21 cellular contexts compared by ENCODE assay signal in the genomic region with DNA sequence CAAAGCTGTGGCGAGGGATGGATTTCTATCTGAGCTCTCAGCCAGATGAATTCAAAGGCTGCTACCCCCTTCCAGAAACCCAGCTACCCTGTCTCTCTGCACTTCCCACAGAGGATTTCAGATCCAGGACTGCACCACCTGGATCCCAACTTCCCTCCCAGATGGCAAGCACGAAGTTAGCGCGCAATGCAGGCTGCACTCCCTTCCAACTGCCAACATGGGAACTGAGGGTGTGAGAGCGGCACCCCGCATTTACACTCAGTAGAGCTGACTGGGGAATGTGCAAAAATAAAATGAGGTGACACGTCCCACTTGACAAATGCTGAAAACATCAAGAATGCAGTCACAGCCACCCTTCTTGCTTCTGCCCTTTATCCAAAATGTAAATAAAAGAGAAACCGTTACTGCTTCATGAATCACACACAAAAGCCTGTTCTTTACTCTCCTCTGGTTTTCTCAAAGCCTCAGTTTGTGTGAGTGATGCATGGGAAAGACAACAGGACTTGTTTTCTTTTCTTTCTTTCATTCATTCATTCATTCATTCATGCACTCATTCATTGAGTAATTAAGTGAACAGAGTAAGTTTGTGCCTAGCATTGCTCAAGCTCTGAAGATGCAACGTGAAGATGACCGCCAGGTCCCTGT.
A peak's percentile ranks its signal among the peaks of the same experiment; 100 is the strongest.
DNase-seq lines count a peak whose midpoint lies in the region; ATAC-seq and TF ChIP-seq lines count a peak whose summit lies in the region.
"Had no signal": no experiment of that assay in that cellular context is flagged by ENCODE, and none has a peak within 500 bp of the region (broad histone marks: within the 10 kb centered on the region; RNA-seq: fewer than 3 reads in every experiment).

No MANE protein-coding gene starts in this region.

- no peaks in the 10 kb centered on the region for H3K27me3 Mint-ChIP-seq in activated CD8-positive, alpha-beta T cell treated with anti-CD3 and anti-CD28 coated beads, Interleukin-2, amount 10 ng/mL, durations not matched to agents 7 days and 5 days (ENCODE audit: low read depth)
- no peaks in the 10 kb centered on the region for H3K27me3 Mint-ChIP-seq in activated CD8-positive, alpha-beta T cell treated with anti-CD3 and anti-CD28 coated beads for 36 hours
- H3K27me3 Mint-ChIP-seq in naive thymus-derived CD8-positive, alpha-beta T cell, result no peaks in the 10 kb centered on the region
- H3K27me3 Mint-ChIP-seq: natural killer cell treated with Interleukin-12 subunit alpha and Interleukin-12 subunit beta and Interleukin-15 and Interleukin-18, amount 100 ng/mL, for 72 hours had no signal

- H3K4me1 Mint-ChIP-seq in activated CD8-positive, alpha-beta T cell treated with anti-CD3 and anti-CD28 coated beads, Interleukin-2, amount 10 ng/mL, durations not matched to agents 7 days and 5 days (ENCODE audit: low read depth), result peaks cover 48% of the 10 kb centered on the region
- peaks cover 46% of the 10 kb centered on the region for H3K4me1 Mint-ChIP-seq in activated CD8-positive, alpha-beta T cell treated with anti-CD3 and anti-CD28 coated beads for 36 hours (ENCODE audit: low read depth)
- peaks cover 28 to 59% (median 55%) of the 10 kb centered on the region in 4 donors for H3K4me1 Mint-ChIP-seq in naive thymus-derived CD8-positive, alpha-beta T cell

- peaks cover 10% of the 10 kb centered on the region for H3K36me3 Mint-ChIP-seq in activated CD8-positive, alpha-beta T cell treated with anti-CD3 and anti-CD28 coated beads, Interleukin-2, amount 10 ng/mL, durations not matched to agents 7 days and 5 days (ENCODE audit: low read depth)
- peaks cover 3% of the 10 kb centered on the region for H3K36me3 Mint-ChIP-seq in activated CD8-positive, alpha-beta T cell treated with anti-CD3 and anti-CD28 coated beads for 36 hours (ENCODE audit: low read depth)
- peaks cover 0 to 5% (median 3%) of the 10 kb centered on the region in 3 donors for H3K36me3 Mint-ChIP-seq in naive thymus-derived CD8-positive, alpha-beta T cell
- H3K36me3 Mint-ChIP-seq: natural killer cell treated with Interleukin-12 subunit alpha and Interleukin-12 subunit beta and Interleukin-15 and Interleukin-18, amount 100 ng/mL, for 72 hours had no signal

- no peak overlapping the region for H3K4me3 Mint-ChIP-seq in activated CD8-positive, alpha-beta T cell treated with anti-CD3 and anti-CD28 coated beads, Interleukin-2, amount 10 ng/mL, durations not matched to agents 7 days and 5 days
- no peak overlapping the region for H3K4me3 Mint-ChIP-seq in activated CD8-positive, alpha-beta T cell treated with anti-CD3 and anti-CD28 coated beads for 36 hours
- no peak overlapping the region for H3K4me3 Mint-ChIP-seq in naive thymus-derived CD8-positive, alpha-beta T cell
- H3K4me3 Mint-ChIP-seq: natural killer cell treated with Interleukin-12 subunit alpha and Interleukin-12 subunit beta and Interleukin-15 and Interleukin-18, amount 100 ng/mL, for 72 hours had no signal

- H3K9me3 Mint-ChIP-seq in activated CD8-positive, alpha-beta T cell treated with anti-CD3 and anti-CD28 coated beads, Interleukin-2, amount 10 ng/mL, durations not matched to agents 7 days and 5 days (ENCODE audit: insufficient read depth), result no peaks in the 10 kb centered on the region
- no peaks in the 10 kb centered on the region for H3K9me3 Mint-ChIP-seq in activated CD8-positive, alpha-beta T cell treated with anti-CD3 and anti-CD28 coated beads for 36 hours
- no peaks in the 10 kb centered on the region for H3K9me3 Mint-ChIP-seq in naive thymus-derived CD8-positive, alpha-beta T cell
- H3K9me3 Mint-ChIP-seq: natural killer cell treated with Interleukin-12 subunit alpha and Interleukin-12 subunit beta and Interleukin-15 and Interleukin-18, amount 100 ng/mL, for 72 hours had no signal

- H3K27ac Mint-ChIP-seq in activated CD8-positive, alpha-beta T cell treated with anti-CD3 and anti-CD28 coated beads, Interleukin-2, amount 10 ng/mL, durations not matched to agents 7 days and 5 days, result peak overlapping the region; percentile 44
- no peak overlapping the region for H3K27ac Mint-ChIP-seq in activated CD8-positive, alpha-beta T cell treated with anti-CD3 and anti-CD28 coated beads for 36 hours
- peak overlapping the region in 8 of 10 donors; percentile 4 to 74 (median 58) for H3K27ac Mint-ChIP-seq in naive thymus-derived CD8-positive, alpha-beta T cell
- H3K27ac Mint-ChIP-seq: natural killer cell treated with Interleukin-12 subunit alpha and Interleukin-12 subunit beta and Interleukin-15 and Interleukin-18, amount 100 ng/mL, for 72 hours had no signal

- intact Hi-C loops in activated CD8-positive, alpha-beta T cell treated with anti-CD3 and anti-CD28 coated beads for 36 hours (cut with micrococcal nuclease), result no loop called here

- POLR2A ChIA-PET in activated CD8-positive, alpha-beta T cell treated with anti-CD3 and anti-CD28 coated beads, Interleukin-2, amount 10 ng/mL, durations not matched to agents 7 days and 5 days (lab: Charles Lee), result no interaction called here
- POLR2A ChIA-PET in activated CD8-positive, alpha-beta T cell treated with anti-CD3 and anti-CD28 coated beads for 36 hours (lab: Charles Lee), result no interaction called here
- POLR2A ChIA-PET in naive thymus-derived CD8-positive, alpha-beta T cell (lab: Charles Lee), result interaction anchor here (0.6 kb wide), 1 partner anchor 37 kb away, joined by 3 read pairs; no protein-coding TSS in a partner anchor

- no peak for TF ChIP-seq CTCF in activated CD8-positive, alpha-beta T cell treated with anti-CD3 and anti-CD28 coated beads for 36 hours (IDR thresholded peaks at IDR 0.05)

- DNase-seq in activated CD8-positive, alpha-beta T cell treated with anti-CD3 and anti-CD28 coated beads, Interleukin-2, amount 10 ng/mL, durations not matched to agents 7 days and 5 days, result no peak
- DNase-seq in activated CD8-positive, alpha-beta T cell treated with anti-CD3 and anti-CD28 coated beads for 36 hours, result no peak
- DNase-seq in caudate nucleus (lab: John Stamatoyannopoulos, UW) (peak in 3 of 61 donors; percentile 11 to 29 (median 28)), NCI-H226 (no peak), AG08395 (ENCODE audit: low spot score) (no peak)
- DNase-seq in naive thymus-derived CD8-positive, alpha-beta T cell, result no peak
- DNase-seq: activated CD4-positive, alpha-beta T cell treated with anti-CD3 and anti-CD28 coated beads for 1 hour; effector CD4-positive, alpha-beta T cell; gastrocnemius medialis; GM23248; KBM-7; kidney glomerular epithelial cell; mesendoderm; NCI-H2171; NCI-H69; small intestine had no signal

- H3K27ac ChIP-seq in caudate nucleus (ENCODE audit: low read depth, low read length) (peak overlapping the region; percentile 14), temporal lobe (ENCODE audit: low read depth, low read length) (peak overlapping the region; percentile 48)
- H3K27ac ChIP-seq: cardiac muscle cell, gastrocnemius medialis, GM23248 had no signal

- ATAC-seq in activated CD8-positive, alpha-beta T cell treated with anti-CD3 and anti-CD28 coated beads, Interleukin-2, amount 10 ng/mL, durations not matched to agents 7 days and 5 days, result no peak
- ATAC-seq in activated CD8-positive, alpha-beta T cell treated with anti-CD3 and anti-CD28 coated beads for 36 hours, result no peak
- ATAC-seq in naive thymus-derived CD8-positive, alpha-beta T cell, result no peak
- no peak for ATAC-seq in GM21737 (IDR thresholded peaks at IDR 0.05; ENCODE audit: unreplicated experiment)
- ATAC-seq: gastrocnemius medialis; natural killer cell treated with Interleukin-12 subunit alpha and Interleukin-12 subunit beta and Interleukin-15 and Interleukin-18, amount 100 ng/mL, for 72 hours; Right ventricle myocardium inferior had no signal

- CTCF ChIA-PET in activated CD8-positive, alpha-beta T cell treated with anti-CD3 and anti-CD28 coated beads, Interleukin-2, amount 10 ng/mL, durations not matched to agents 7 days and 5 days (lab: Charles Lee), result no interaction called here
- CTCF ChIA-PET in activated CD8-positive, alpha-beta T cell treated with anti-CD3 and anti-CD28 coated beads for 36 hours (lab: Charles Lee), result interaction anchor here (1.7 to 1.8 kb wide), 2 partner anchors 78 to 102 kb away, joined by 3 to 6 read pairs; no protein-coding TSS in a partner anchor
